In genomic region chr15:29685156-29686078, GRCh38 we compare ENCODE assay signal across 16 cellular contexts.
DNase-seq lines count a peak whose midpoint lies in the region; ATAC-seq, FAIRE-seq and TF ChIP-seq lines count a peak whose summit lies in the region.
"Had no signal": no experiment of that assay in that cellular context is flagged by ENCODE, and none has a peak within 500 bp of the region (broad histone marks: within the 10 kb centered on the region; RNA-seq: fewer than 3 reads in every experiment).

No MANE protein-coding gene starts in this region.

- H3K4me3 ChIP-seq in A549 (no peak overlapping the region), astrocyte of the spinal cord (ENCODE audit: low read depth, low read length) (no peak overlapping the region), right cardiac atrium (ENCODE audit: low read length) (no peak overlapping the region)
- H3K4me3 ChIP-seq: esophagus squamous epithelium, tibial artery had no signal

- no peak for TF ChIP-seq RAD21 in A549 (conservative IDR thresholded peaks at IDR 0.05 in 1 of 2, IDR thresholded peaks at IDR 0.05 in 1 of 2)

- POLR2A ChIA-PET in A549 (lab: Yijun Ruan, JAX) = interaction anchor here (0.7 to 1.3 kb wide), 2 partner anchors 11 to 14 kb away, joined by 3 to 4 read pairs; no protein-coding TSS in a partner anchor

- FAIRE-seq in A549 (lab: Jason Lieb, UNC) = no peak
- FAIRE-seq: GM12891 had no signal

- 87% methylated on average over 20 of the region's 20 CpGs for WGBS in A549 (ENCODE audit: missing lambda C conversion rate)
- WGBS in right cardiac atrium = 78% methylated on average over 20 of the region's 20 CpGs

- no peak overlapping the region for H3K4me2 ChIP-seq in A549

- in situ Hi-C loops in astrocyte of the spinal cord (cut with HindIII; ENCODE audit: low sequenced_read_pairs) = no loop called here

- H3K27me3 ChIP-seq in right cardiac atrium (ENCODE audit: control insufficient read depth, insufficient read depth) = no peaks in the 10 kb centered on the region
- H3K27me3 ChIP-seq: tibial artery had no signal

- H3K27ac ChIP-seq in A549 (peak overlapping the region in 1 of 2 experiments; percentile 45; a peak in 3 of 6 replicates), right cardiac atrium (ENCODE audit: low read length) (no peak overlapping the region)
- H3K27ac ChIP-seq: esophagus squamous epithelium, tibial artery had no signal

- H3K9me3 ChIP-seq in A549 = no peaks in the 10 kb centered on the region
- no peaks in the 10 kb centered on the region for H3K9me3 ChIP-seq in right cardiac atrium (ENCODE audit: control insufficient read depth, low read length)
- H3K9me3 ChIP-seq: esophagus squamous epithelium, tibial artery had no signal

- ATAC-seq in A549 (no peak), HG02973 (IDR thresholded peaks at IDR 0.05; ENCODE audit: unreplicated experiment) (no peak), right cardiac atrium (no peak)
- ATAC-seq: WTC11 had no signal

- H3K4me1 ChIP-seq in A549 = peaks cover 30% of the 10 kb centered on the region
- H3K4me1 ChIP-seq in right cardiac atrium (ENCODE audit: control insufficient read depth, insufficient read depth, low read length) = no peaks in the 10 kb centered on the region
- H3K4me1 ChIP-seq: tibial artery had no signal

- TF ChIP-seq POLR2A in A549 (IDR thresholded peaks at IDR 0.05; ENCODE audit: low read length) = peak; percentile 5; the same call in 1 of the 2 replicates

- intact Hi-C loops in right cardiac atrium (cut with DNase I) = no loop called here

- CTCF ChIA-PET in A549 (lab: Yijun Ruan, JAX) = interaction anchor here (0.6 to 3.7 kb wide), 11 partner anchors 9 to 96 kb away, joined by 3 to 25 read pairs (median 3); no protein-coding TSS in a partner anchor

- DNase-seq in A549 (ENCODE audit: low read depth in 1 of 2, low spot score in 1 of 2) (no peak), HS-5 (ENCODE audit: low read depth) (peak; percentile 58), astrocyte of the spinal cord (ENCODE audit: low read depth, low spot score) (peak; percentile 68), iris pigment epithelial cell (ENCODE audit: low read depth) (peak; percentile 60), COLO829 (ENCODE audit: low spot score) (no peak), NCI-H1417 treated with DMSO at 0.1 percent for 48 hours (lab: John Stamatoyannopoulos, UW) (no peak), right cardiac atrium (no peak)
- DNase-seq: AML-193, esophagus squamous epithelium, Kasumi-1, mesendoderm, NCI-H187 had no signal

- no peak for TF ChIP-seq EP300 in A549 (IDR thresholded peaks at IDR 0.05)

- TF ChIP-seq CTCF in A549 (IDR thresholded peaks at IDR 0.05) = no peak
- no peak for TF ChIP-seq CTCF in astrocyte of the spinal cord (IDR thresholded peaks at IDR 0.05; ENCODE audit: low read depth, low read length)

TF ChIP-seq in A549, 52 proteins besides CTCF, POLR2A, EP300 and RAD21:
- TF ChIP-seq ZNF302 (CRISPR knock-in tag; IDR thresholded peaks at IDR 0.05) (no peak), JUN (IDR thresholded peaks at IDR 0.05) (peak in 1 of 2 experiments; percentile 38; a peak in 2 of 5 replicates), CBX2 (IDR thresholded peaks at IDR 0.05; ENCODE audit: borderline replicate concordance, low read depth) (no peak), MAX (IDR thresholded peaks at IDR 0.05) (peak; percentile 41), FOSB (CRISPR knock-in tag; IDR thresholded peaks at IDR 0.05) (no peak), BHLHE40 (IDR thresholded peaks at IDR 0.05; ENCODE audit: low read depth, low read length) (no peak), ZC3H11A (IDR thresholded peaks at IDR 0.05) (no peak)

Comparison
In these comparisons a context has a peak if more than half of its experiments do, and no peak if none do; other contexts are left out.
1. DNase-seq: peak in HS-5 (single experiment), astrocyte of the spinal cord (single experiment) and iris pigment epithelial cell (single experiment); none in A549 (0 of 2), COLO829 (single experiment), NCI-H1417 treated with DMSO at 0.1 percent for 48 hours (single experiment) and right cardiac atrium (0 of 3).